23 cellular contexts compared by ENCODE assay signal in genomic region chr11:11056316-11056715, GRCh38.
"Had no signal": no experiment of that assay in that cellular context is flagged by ENCODE, and none has a peak within 500 bp of the region (broad histone marks: within the 10 kb centered on the region; RNA-seq: fewer than 3 reads in every experiment).

No MANE protein-coding gene starts in this region.

- ATAC-seq: Panc1, PC-3, T-cell had no signal

- H3K27ac ChIP-seq: RWPE1 had no signal

- H3K4me3 Mint-ChIP-seq: IgD-negative memory B cell, T-cell had no signal

- H3K36me3 Mint-ChIP-seq: IgD-negative memory B cell had no signal

- H3K9ac ChIP-seq: SK-N-SH had no signal

- DNase-seq: KBM-7, MV-4-11, NCI-H1048, NCI-H1105, NCI-H1417 treated with DMSO at 0.1 percent for 48 hours, NCI-H146, NCI-H1694 treated with DMSO at 0.1 percent for 48 hours, NCI-H1930, NCI-H2081, NCI-H2107, NCI-H446, NCI-H510A, NCI-H524 treated with DMSO at 0.1 percent for 48 hours, NCI-H69, NCI-H774, PC-3, SHP77, SK-N-SH, SW 1271, T-cell had no signal

- H3K27ac Mint-ChIP-seq: IgD-negative memory B cell, T-cell had no signal

- H3K4me2 ChIP-seq: SK-N-SH had no signal

- H3K4me1 Mint-ChIP-seq: IgD-negative memory B cell, T-cell had no signal
